In genomic region chr1:157965584-157965983, GRCh38 we compare ENCODE assay signal across 18 cellular contexts. TPM values are rescaled to one million over a fixed set of nuclear protein-coding genes. Genes with fewer than 3 reads are reported as not detected.
"Had no signal": no experiment of that assay in that cellular context is flagged by ENCODE, and none has a peak within 500 bp of the region (broad histone marks: within the 10 kb centered on the region; RNA-seq: fewer than 3 reads in every experiment).

No MANE protein-coding gene starts in this region.

- DNase-seq: activated CD4-positive, alpha-beta T cell treated with anti-CD3 and anti-CD28 coated beads, Interleukin-2, amount 50 U/mL, for 1 hour; activated CD4-positive, CD25-positive, alpha-beta regulatory T cell; activated CD8-positive, alpha-beta memory T cell treated with anti-CD3 and anti-CD28 coated beads for 24 hours; activated naive CD8-positive, alpha-beta T cell treated with anti-CD3 and anti-CD28 coated beads, Interleukin-2, amount 50 U/mL, for 24 hours; aorta; erythroblast; left ventricle myocardium inferior; stimulated activated CD4-positive, alpha-beta T cell treated with anti-CD3 and anti-CD28 coated beads, Interleukin-12 subunit alpha, Interleukin-12 subunit beta, amount 100 ng/mL, for 4 hours; stimulated activated CD4-positive, alpha-beta T cell treated with anti-CD3 and anti-CD28 coated beads, Interleukin-2, amount 100 ng/mL, for 24 hours; stomach; upper lobe of right lung had no signal

- ATAC-seq: activated naive CD8-positive, alpha-beta T cell treated with anti-CD3 and anti-CD28 coated beads, Interleukin-2, amount 50 U/mL, for 24 hours; gastroesophageal sphincter; natural killer cell treated with Interleukin-12 subunit alpha and Interleukin-12 subunit beta and Interleukin-15 and Interleukin-18, amount 100 ng/mL, for 72 hours; sciatic nerve had no signal

- H3K27ac ChIP-seq: gastroesophageal sphincter, left ventricle myocardium inferior, testis, upper lobe of right lung had no signal

- H3K4me3 ChIP-seq: gastroesophageal sphincter, left ventricle myocardium inferior, stomach, testis, upper lobe of right lung had no signal

- H3K36me3 ChIP-seq: gastroesophageal sphincter, left ventricle myocardium inferior, stomach, upper lobe of right lung had no signal

- H3K36me3 Mint-ChIP-seq: memory B cell; natural killer cell treated with Interleukin-12 subunit alpha and Interleukin-12 subunit beta and Interleukin-15 and Interleukin-18, amount 100 ng/mL, for 72 hours had no signal

- H3K27ac Mint-ChIP-seq: activated naive CD8-positive, alpha-beta T cell treated with anti-CD3 and anti-CD28 coated beads, Interleukin-2, amount 50 U/mL, for 24 hours; activated T-helper 1 cell treated with anti-CD3 and anti-CD28 coated beads, Interleukin-12 subunit alpha, Interleukin-12 subunit beta, Interleukin-2, Interleukin-4 antibody, amounts not matched to agents 30 ng/mL and 10 ng/mL and 1 ng/mL, durations not matched to agents 14 hours and 24 hours and 36 hours; memory B cell; natural killer cell treated with Interleukin-12 subunit alpha and Interleukin-12 subunit beta and Interleukin-15 and Interleukin-18, amount 100 ng/mL, for 72 hours; T-helper 2 cell treated with Interferon-gamma antibody and Interleukin-4, amounts not matched to agents 5 μg/mL and 100 μg/mL, for 36 hours had no signal

- H3K9me3 ChIP-seq: testis, upper lobe of right lung had no signal

- H3K27me3 ChIP-seq: testis, upper lobe of right lung had no signal

- H3K9me3 Mint-ChIP-seq: activated naive CD8-positive, alpha-beta T cell treated with anti-CD3 and anti-CD28 coated beads, Interleukin-2, amount 50 U/mL, for 24 hours; activated T-helper 1 cell treated with anti-CD3 and anti-CD28 coated beads, Interleukin-12 subunit alpha, Interleukin-12 subunit beta, Interleukin-2, Interleukin-4 antibody, amounts not matched to agents 30 ng/mL and 10 ng/mL and 1 ng/mL, durations not matched to agents 14 hours and 24 hours and 36 hours; memory B cell; natural killer cell treated with Interleukin-12 subunit alpha and Interleukin-12 subunit beta and Interleukin-15 and Interleukin-18, amount 100 ng/mL, for 72 hours; T-helper 2 cell treated with Interferon-gamma antibody and Interleukin-4, amounts not matched to agents 5 μg/mL and 100 μg/mL, for 36 hours had no signal

- H3K4me1 ChIP-seq: testis, upper lobe of right lung had no signal

- H3K4me3 Mint-ChIP-seq: activated naive CD8-positive, alpha-beta T cell treated with anti-CD3 and anti-CD28 coated beads, Interleukin-2, amount 50 U/mL, for 24 hours; activated T-helper 1 cell treated with anti-CD3 and anti-CD28 coated beads, Interleukin-12 subunit alpha, Interleukin-12 subunit beta, Interleukin-2, Interleukin-4 antibody, amounts not matched to agents 30 ng/mL and 10 ng/mL and 1 ng/mL, durations not matched to agents 14 hours and 24 hours and 36 hours; memory B cell; natural killer cell treated with Interleukin-12 subunit alpha and Interleukin-12 subunit beta and Interleukin-15 and Interleukin-18, amount 100 ng/mL, for 72 hours; T-helper 2 cell treated with Interferon-gamma antibody and Interleukin-4, amounts not matched to agents 5 μg/mL and 100 μg/mL, for 36 hours had no signal

RNA-seq across cellular contexts. Expression of gene KIRREL1, which starts 27.9 kb away (rescaled TPM):
- total RNA-seq: activated T-helper 1 cell treated with anti-CD3 and anti-CD28 coated beads, Interleukin-12 subunit alpha, Interleukin-12 subunit beta, Interleukin-2, Interleukin-4 antibody, amounts not matched to agents 30 ng/mL and 10 ng/mL and 1 ng/mL, durations not matched to agents 14 hours and 24 hours and 36 hours; natural killer cell treated with Interleukin-12 subunit alpha and Interleukin-12 subunit beta and Interleukin-15 and Interleukin-18, amount 100 ng/mL, for 72 hours had no signal
